ENCODE assay signal across 11 cellular contexts in genomic region chr7:148681821-148682220, GRCh38.
"Had no signal": no experiment of that assay in that cellular context is flagged by ENCODE, and none has a peak within 500 bp of the region (broad histone marks: within the 10 kb centered on the region; RNA-seq: fewer than 3 reads in every experiment).

No MANE protein-coding gene starts in this region.

- H3K4me1 ChIP-seq: HAP-1 had no signal

- H3K4me3 Mint-ChIP-seq: GM23338, H9, HFFc6 had no signal

- H3K36me3 ChIP-seq: HAP-1 had no signal

- H3K4me2 ChIP-seq: GM23338 had no signal

- H3K4me1 Mint-ChIP-seq: GM23338 had no signal

- H3K9me3 ChIP-seq: HAP-1 had no signal

- ATAC-seq: GM23338, HCT116 had no signal

- H3K4me3 ChIP-seq: GM23248, GM23338, HAP-1 had no signal

- H3K9ac ChIP-seq: GM23248 had no signal

- H2AFZ ChIP-seq: GM23248, GM23338 had no signal

- H3K27ac ChIP-seq: GM23248 had no signal

- H3K27ac Mint-ChIP-seq: GM23338, H9, HFFc6 had no signal

- DNase-seq: GM23248, GOT3, H7, H9, HCEC 1CT, HFFc6 had no signal

- FAIRE-seq: H1, H54 had no signal
